ENCODE assay signal across 28 cellular contexts in genomic region chr2:195985731-195986130, GRCh38.
A peak's percentile ranks its signal among the peaks of the same experiment; 100 is the strongest.
DNase-seq lines count a peak whose midpoint lies in the region; TF ChIP-seq lines count a peak whose summit lies in the region.
"Had no signal": no experiment of that assay in that cellular context is flagged by ENCODE, and none has a peak within 500 bp of the region (broad histone marks: within the 10 kb centered on the region; RNA-seq: fewer than 3 reads in every experiment).

No MANE protein-coding gene starts in this region.

- no peak overlapping the region for H3K56ac ChIP-seq in H9 (ENCODE audit: insufficient read length, low read depth, low read length)

- no peaks in the 10 kb centered on the region for H3K27me3 Mint-ChIP-seq in H9 (ENCODE audit: low read depth)
- H3K27me3 Mint-ChIP-seq: activated CD8-positive, alpha-beta T cell treated with anti-CD3 and anti-CD28 coated beads for 36 hours; B cell had no signal

- H3K27ac Mint-ChIP-seq in H9 = no peak overlapping the region; a peak in 1 of 7 replicates
- H3K27ac Mint-ChIP-seq: activated CD8-positive, alpha-beta T cell treated with anti-CD3 and anti-CD28 coated beads for 36 hours; B cell; natural killer cell had no signal

- H3K9me3 ChIP-seq in H9 (ENCODE audit: control insufficient read depth, low read depth, low read length) (no peaks in the 10 kb centered on the region), esophagus muscularis mucosa (no peaks in the 10 kb centered on the region)
- H3K9me3 ChIP-seq: pancreas, upper lobe of right lung had no signal

- no peak overlapping the region for H3K14ac ChIP-seq in H9 (ENCODE audit: insufficient read depth, low read length)

- no peak for TF ChIP-seq EP300 in esophagus muscularis mucosa (IDR thresholded peaks at IDR 0.05)

- H3K23ac ChIP-seq in H9 (ENCODE audit: insufficient read length, low read depth, low read length) = no peak overlapping the region

- no peak overlapping the region for H4K5ac ChIP-seq in H9 (ENCODE audit: insufficient read length, low read depth, low read length)

- H2BK15ac ChIP-seq in H9 (ENCODE audit: low read depth, low read length) = no peak overlapping the region

- H2BK120ac ChIP-seq in H9 (ENCODE audit: low read depth, low read length, poor library complexity, severe bottlenecking) = no peak overlapping the region

- no peaks in the 10 kb centered on the region for H3K23me2 ChIP-seq in H9 (ENCODE audit: insufficient read length, low read depth, low read length, poor library complexity, severe bottlenecking)

- no peak overlapping the region for H4K91ac ChIP-seq in H9 (ENCODE audit: insufficient read length, low read depth, low read length)

- H2AK5ac ChIP-seq in H9 (ENCODE audit: insufficient read length, low read length) = no peak overlapping the region

- no peak overlapping the region for H2BK20ac ChIP-seq in H9 (ENCODE audit: low read depth, low read length, poor library complexity, severe bottlenecking)

- H3K4me1 Mint-ChIP-seq in H9 = no peaks in the 10 kb centered on the region

- no peaks in the 10 kb centered on the region for H4K20me1 ChIP-seq in H9 (ENCODE audit: control insufficient read depth, insufficient read depth, insufficient read length)

- intact Hi-C loops in esophagus muscularis mucosa (cut with DNase I) = no loop called here

- no peak overlapping the region for H4K8ac ChIP-seq in H9 (replicated peaks; ENCODE audit: insufficient read length, low read depth, low read length)

- H2BK5ac ChIP-seq in H9 (ENCODE audit: insufficient read length, low read length) = no peak overlapping the region

- no peak overlapping the region for H3K4me3 ChIP-seq in esophagus muscularis mucosa
- H3K4me3 ChIP-seq: pancreas, PC-9, skin epidermis, upper lobe of right lung had no signal

- H3K9ac ChIP-seq in H9 (ENCODE audit: extremely low read depth, insufficient read length, low read length) = no peak overlapping the region

- H3K27me3 ChIP-seq in H9 (ENCODE audit: insufficient read depth, low read length) (no peaks in the 10 kb centered on the region), esophagus muscularis mucosa (no peaks in the 10 kb centered on the region)
- H3K27me3 ChIP-seq: pancreas, upper lobe of right lung had no signal

- H3K27ac ChIP-seq in 22Rv1 = peak overlapping the region; percentile 76
- no peak overlapping the region for H3K27ac ChIP-seq in H9 (ENCODE audit: insufficient read length, low read depth, low read length)
- peak overlapping the region; percentile 18; the same call in 1 of the 2 replicates for H3K27ac ChIP-seq in VCaP
- no peak overlapping the region for H3K27ac ChIP-seq in esophagus muscularis mucosa (replicated peaks in 1 of 4)
- H3K27ac ChIP-seq: pancreas, PC-9, skin epidermis, upper lobe of right lung had no signal

- H3K9me3 Mint-ChIP-seq in H9 = no peaks in the 10 kb centered on the region
- H3K9me3 Mint-ChIP-seq: activated CD8-positive, alpha-beta T cell treated with anti-CD3 and anti-CD28 coated beads for 36 hours; activated T-helper 1 cell treated with anti-CD3 and anti-CD28 coated beads, Interleukin-12 subunit alpha, Interleukin-12 subunit beta, Interleukin-2, Interleukin-4 antibody, amounts not matched to agents 30 ng/mL and 10 ng/mL and 1 ng/mL, durations not matched to agents 14 hours and 24 hours and 36 hours; natural killer cell had no signal

- H3K36me3 Mint-ChIP-seq in H9 (ENCODE audit: insufficient read depth in 1 of 3, low read depth in 3 of 3) = no peaks in the 10 kb centered on the region; a peak in 1 of 7 replicates
- H3K36me3 Mint-ChIP-seq: CD4-positive, alpha-beta memory T cell; natural killer cell had no signal

- DNase-seq in H9 (no peak), kidney tubule cell (ENCODE audit: low spot score) (peak; percentile 58), GM20000 (ENCODE audit: low spot score) (no peak), esophagus muscularis mucosa (ENCODE audit: extremely low spot score) (no peak), NCI-H1092 (lab: John Stamatoyannopoulos, UW) (no peak)
- DNase-seq in activated CD4-positive, alpha-beta T cell treated with anti-CD3 and anti-CD28 coated beads for 1 hour = no peak
- DNase-seq: activated CD8-positive, alpha-beta memory T cell treated with anti-CD3 and anti-CD28 coated beads, Interleukin-2, amount 50 U/mL, for 48 hours; activated CD8-positive, alpha-beta T cell treated with anti-CD3 and anti-CD28 coated beads for 36 hours; activated naive CD4-positive, alpha-beta T cell treated with anti-CD3 and anti-CD28 coated beads, Interleukin-2, amount 50 U/mL, for 16 hours; amygdala; CD4-positive, alpha-beta memory T cell; foreskin melanocyte; IMR-90; left cardiac atrium; natural killer cell; NCI-H510A; NK-92 treated with Interleukin-12 subunit alpha and Interleukin-12 subunit beta, amount 100 ng/mL, for 24 hours; pancreas; PC-9; Right ventricle myocardium superior; stimulated activated naive CD4-positive, alpha-beta T cell; T-helper 2 cell; upper lobe of right lung had no signal

- H3K4me1 ChIP-seq in H9 (ENCODE audit: insufficient read depth, low read length) (no peaks in the 10 kb centered on the region), esophagus muscularis mucosa (peaks cover 0 to 7% (median 3%) of the 10 kb centered on the region in 4 donors)

- H2AFZ ChIP-seq in H9 (ENCODE audit: low read length) = peak overlapping the region; percentile 22
- H2AFZ ChIP-seq: PC-9 had no signal

- H3K36me3 ChIP-seq in esophagus muscularis mucosa = no peaks in the 10 kb centered on the region
- H3K36me3 ChIP-seq: pancreas, upper lobe of right lung had no signal

- no peak overlapping the region for H3T11ph ChIP-seq in H9 (ENCODE audit: low read length)

- H3K4me2 ChIP-seq in H9 (ENCODE audit: insufficient read depth, insufficient read length, low read length) = no peak overlapping the region
- H3K4me2 ChIP-seq: PC-9 had no signal

- no peaks in the 10 kb centered on the region for H3K79me1 ChIP-seq in H9 (ENCODE audit: insufficient read depth, low read depth, low read length, poor library complexity, severe bottlenecking)

- WGBS in H9 (ENCODE audit: extremely low coverage, insufficient read length, low lambda C conversion rate) = no CpG with 5 or more reads among the region's 3 CpGs
- WGBS in esophagus muscularis mucosa = 74% methylated on average over 3 of the region's 3 CpGs

- H3K4ac ChIP-seq in H9 (ENCODE audit: low read depth, low read length) = no peak overlapping the region

- no peak overlapping the region for H3K4me3 Mint-ChIP-seq in H9
- H3K4me3 Mint-ChIP-seq: activated CD8-positive, alpha-beta T cell treated with anti-CD3 and anti-CD28 coated beads for 36 hours; activated T-helper 1 cell treated with anti-CD3 and anti-CD28 coated beads, Interleukin-12 subunit alpha, Interleukin-12 subunit beta, Interleukin-2, Interleukin-4 antibody, amounts not matched to agents 30 ng/mL and 10 ng/mL and 1 ng/mL, durations not matched to agents 14 hours and 24 hours and 36 hours; B cell; CD4-positive, alpha-beta memory T cell; natural killer cell had no signal

- H3K18ac ChIP-seq in H9 (ENCODE audit: insufficient read length, low read depth, low read length) = no peak overlapping the region

- TF ChIP-seq CTCF in 22Rv1 (IDR thresholded peaks at IDR 0.05) = no peak
- TF ChIP-seq CTCF in H9 (conservative IDR thresholded peaks at IDR 0.05) = no peak
- no peak for TF ChIP-seq CTCF in VCaP (conservative IDR thresholded peaks at IDR 0.05)
- no peak for TF ChIP-seq CTCF in GM20000 (IDR thresholded peaks at IDR 0.05; ENCODE audit: extremely low read depth, missing control alignments)
- TF ChIP-seq CTCF in esophagus muscularis mucosa (IDR thresholded peaks at IDR 0.05) = no peak

- TF ChIP-seq POLR2A in esophagus muscularis mucosa (IDR thresholded peaks at IDR 0.05; ENCODE audit: low read depth) = no peak

- H2BK12ac ChIP-seq in H9 (ENCODE audit: insufficient read length, low read depth, low read length) = no peak overlapping the region

- no peaks in the 10 kb centered on the region for H3K79me2 ChIP-seq in H9 (ENCODE audit: insufficient read depth, low read length)

Comparison
In these comparisons a context has a peak if more than half of its experiments do, and no peak if none do; other contexts are left out.
1. H3K27ac ChIP-seq: peak in 22Rv1 (single experiment) and VCaP (single experiment); none in H9 (single experiment) and esophagus muscularis mucosa (0 of 4).